8 cellular contexts compared by ENCODE assay signal in the genomic region with DNA sequence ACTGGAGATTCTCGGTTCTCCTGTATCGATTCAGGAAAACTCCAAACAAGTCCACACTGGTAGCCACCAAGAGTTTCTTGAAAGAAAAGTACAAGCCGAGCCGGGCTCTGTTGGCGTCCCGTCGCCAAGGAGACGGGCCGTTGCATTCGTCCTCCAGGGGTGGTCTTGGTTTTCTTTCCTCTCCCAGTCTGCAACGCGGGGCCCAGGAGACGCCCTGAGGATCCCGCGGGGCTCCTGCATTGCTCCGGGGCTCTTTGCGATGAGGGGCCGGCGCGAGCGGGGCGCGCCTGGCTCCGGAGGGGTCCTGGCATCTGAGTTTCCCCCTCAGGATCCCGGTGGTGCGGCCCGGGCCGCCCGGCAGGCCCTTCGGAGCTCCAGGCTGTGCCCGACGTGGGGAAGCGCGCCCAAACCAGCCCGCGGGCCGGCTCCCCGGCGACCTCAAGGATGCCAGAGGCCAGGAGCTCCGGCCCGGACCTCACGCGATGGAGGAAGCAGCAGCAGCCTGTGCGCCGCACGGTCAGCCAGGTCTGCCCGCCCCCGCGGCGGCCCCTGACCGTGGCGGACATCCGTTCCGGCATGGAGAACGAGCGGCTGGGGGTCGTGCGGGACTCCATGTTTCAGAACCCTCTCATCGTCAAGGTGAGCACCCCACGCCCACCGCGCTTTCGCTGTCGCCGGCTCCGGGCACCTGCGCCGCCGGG. TPM values are rescaled to one million over a fixed set of nuclear protein-coding genes. Genes with fewer than 3 reads are reported as not detected.
DNase-seq lines count a peak whose midpoint lies in the region; ATAC-seq and TF ChIP-seq lines count a peak whose summit lies in the region.

Gene CFAP77 (plus strand): TSS at position 384 of the 701 bp plus-strand sequence. CDS start 61 bp downstream, at position 445.

- peak within 1 kb of the TSS; percentile 51 for H3K4me3 Mint-ChIP-seq in activated CD8-positive, alpha-beta T cell treated with anti-CD3 and anti-CD28 coated beads for 36 hours

- peaks cover 35% of the 10 kb centered on the region for H3K4me1 Mint-ChIP-seq in activated CD8-positive, alpha-beta T cell treated with anti-CD3 and anti-CD28 coated beads for 36 hours (ENCODE audit: low read depth)

- no peaks in the 10 kb centered on the region for H3K36me3 ChIP-seq in GM06990 (ENCODE audit: control insufficient read depth, insufficient read depth, low read length)
- no peaks in the 10 kb centered on the region for H3K36me3 ChIP-seq in muscle layer of colon (ENCODE audit: insufficient read depth, low read length)
- no peaks in the 10 kb centered on the region for H3K36me3 ChIP-seq in upper lobe of right lung

- H3K27me3 ChIP-seq in GM06990 (replicated peaks; ENCODE audit: control insufficient read depth, insufficient read depth, low read length) (peaks cover 2% of the 10 kb centered on the region; the same call in 1 of the 2 replicates), muscle layer of colon (ENCODE audit: control insufficient read depth in 1 of 2, insufficient read depth in 2 of 2, low read length in 2 of 2) (peaks cover 50% of the 10 kb centered on the region in 2 donors), upper lobe of right lung (peaks cover 46% of the 10 kb centered on the region)

- H3K4me3 ChIP-seq in GM06990 (replicated peaks; ENCODE audit: low read depth, low read length): peak within 1 kb of the TSS; percentile 42
- H3K4me3 ChIP-seq in epithelial cell of proximal tubule (ENCODE audit: low read depth, low read length): peak within 1 kb of the TSS; percentile 56
- peak within 1 kb of the TSS; percentile 40 to 46 for H3K4me3 ChIP-seq in muscle layer of colon (ENCODE audit: low read depth in 1 of 2, low read length in 2 of 2)
- H3K4me3 ChIP-seq in upper lobe of right lung: peak within 1 kb of the TSS; percentile 53

- H3K27ac Mint-ChIP-seq in activated CD8-positive, alpha-beta T cell treated with anti-CD3 and anti-CD28 coated beads for 36 hours: no peak within 1 kb of the TSS

- intact Hi-C loops in activated CD8-positive, alpha-beta T cell treated with anti-CD3 and anti-CD28 coated beads for 36 hours (cut with micrococcal nuclease): loop anchor here (5.0 to 10.0 kb wide), 3 partner anchors 77 to 385 kb away; no protein-coding TSS in a partner anchor
- intact Hi-C loops in upper lobe of right lung (cut with DNase I): no loop called here

- H3K9me3 Mint-ChIP-seq in activated CD8-positive, alpha-beta T cell treated with anti-CD3 and anti-CD28 coated beads for 36 hours: no peaks in the 10 kb centered on the region

- H3K4me1 ChIP-seq in muscle layer of colon (ENCODE audit: insufficient read depth, low read length): peaks cover 16% of the 10 kb centered on the region
- peaks cover 30% of the 10 kb centered on the region for H3K4me1 ChIP-seq in upper lobe of right lung

- no peaks in the 10 kb centered on the region for H3K9me3 ChIP-seq in muscle layer of colon (ENCODE audit: low read length)
- H3K9me3 ChIP-seq in upper lobe of right lung: no peaks in the 10 kb centered on the region

- DNase-seq in GM06990 (ENCODE audit: extremely low read depth, insufficient read length) (peak; percentile 71), NCI-H1105 (lab: John Stamatoyannopoulos, UW) (peak; percentile 44), epithelial cell of proximal tubule (ENCODE audit: low read depth) (no peak), upper lobe of right lung (peak; percentile 75), GM19240 (ENCODE audit: insufficient read length, low spot score) (no peak), amniotic stem cell (lab: John Stamatoyannopoulos, UW) (no peak)
- peak; percentile 55 for DNase-seq in activated CD8-positive, alpha-beta T cell treated with anti-CD3 and anti-CD28 coated beads for 36 hours

- no peak for TF ChIP-seq CTCF in GM06990 (IDR thresholded peaks at IDR 0.05; ENCODE audit: insufficient read depth, low read length, poor library complexity, severe bottlenecking)
- TF ChIP-seq CTCF in activated CD8-positive, alpha-beta T cell treated with anti-CD3 and anti-CD28 coated beads for 36 hours (IDR thresholded peaks at IDR 0.05): no peak
- TF ChIP-seq CTCF in epithelial cell of proximal tubule (conservative IDR thresholded peaks at IDR 0.05; ENCODE audit: low read depth, low read length): no peak
- no peak for TF ChIP-seq CTCF in upper lobe of right lung (IDR thresholded peaks at IDR 0.05)

- peaks cover 35% of the 10 kb centered on the region for H3K27me3 Mint-ChIP-seq in activated CD8-positive, alpha-beta T cell treated with anti-CD3 and anti-CD28 coated beads for 36 hours

- H3K36me3 Mint-ChIP-seq in activated CD8-positive, alpha-beta T cell treated with anti-CD3 and anti-CD28 coated beads for 36 hours (ENCODE audit: low read depth): peaks cover 6% of the 10 kb centered on the region

- CTCF ChIA-PET in activated CD8-positive, alpha-beta T cell treated with anti-CD3 and anti-CD28 coated beads for 36 hours (lab: Charles Lee): interaction anchor here (0.9 to 1.8 kb wide), 8 partner anchors 56 to 612 kb away, joined by 3 to 9 read pairs (median 3); no protein-coding TSS in a partner anchor

- POLR2A ChIA-PET in activated CD8-positive, alpha-beta T cell treated with anti-CD3 and anti-CD28 coated beads for 36 hours (lab: Charles Lee): no interaction called here

- H3K9ac ChIP-seq in muscle layer of colon (ENCODE audit: low read length): no peak within 1 kb of the TSS

- no peak for ATAC-seq in activated CD8-positive, alpha-beta T cell treated with anti-CD3 and anti-CD28 coated beads for 36 hours
- ATAC-seq in upper lobe of right lung: peak; percentile 74

- H3K27ac ChIP-seq in muscle layer of colon (ENCODE audit: low read depth, low read length) (no peak within 1 kb of the TSS), upper lobe of right lung (no peak within 1 kb of the TSS)

RNA-seq across cellular contexts. Expression of gene CFAP77, which starts in this region (rescaled TPM):
- not detected for total RNA-seq in activated CD8-positive, alpha-beta T cell treated with anti-CD3 and anti-CD28 coated beads for 36 hours
- not detected in 2 replicates for total RNA-seq in epithelial cell of proximal tubule
- not detected for total RNA-seq in upper lobe of right lung

Comparison
In these comparisons a context has a peak if more than half of its experiments do, and no peak if none do; other contexts are left out.
1. Peak in DNase-seq in activated CD8-positive, alpha-beta T cell treated with anti-CD3 and anti-CD28 coated beads for 36 hours; RNA of the gene not detected or under 1 TPM.
2. Peak in DNase-seq, ATAC-seq and H3K4me3 ChIP-seq in upper lobe of right lung; RNA of the gene not detected or under 1 TPM.
3. DNase-seq: peak in GM06990 (single experiment) and NCI-H1105 (single experiment); none in epithelial cell of proximal tubule (single experiment), GM19240 (single experiment) and amniotic stem cell (single experiment).
4. Peak in every context shown above with its lines, with median percentiles within 50 percentile points of each other: H3K4me3 ChIP-seq.